16 cellular contexts compared by ENCODE assay signal in genomic region chr9:36092014-36092413, GRCh38. TPM values are rescaled to one million over a fixed set of nuclear protein-coding genes. Genes with fewer than 3 reads are reported as not detected.
A peak's percentile ranks its signal among the peaks of the same experiment; 100 is the strongest.
DNase-seq lines count a peak whose midpoint lies in the region; ATAC-seq, FAIRE-seq and TF ChIP-seq lines count a peak whose summit lies in the region.
"Had no signal": no experiment of that assay in that cellular context is flagged by ENCODE, and none has a peak within 500 bp of the region (broad histone marks: within the 10 kb centered on the region; RNA-seq: fewer than 3 reads in every experiment).

No MANE protein-coding gene starts in this region.

- no peak for TF ChIP-seq CTCF in VCaP (conservative IDR thresholded peaks at IDR 0.05)
- TF ChIP-seq CTCF in HepG2 (CRISPR knock-in tag; IDR thresholded peaks at IDR 0.05) = no peak
- TF ChIP-seq CTCF in spleen (IDR thresholded peaks at IDR 0.05 in 8 of 11, conservative IDR thresholded peaks at IDR 0.05 in 3 of 11) = no peak

- H4K20me1 ChIP-seq in HepG2 (ENCODE audit: insufficient read depth, low read length) = no peaks in the 10 kb centered on the region

- peaks cover 12% of the 10 kb centered on the region for H3K4me1 Mint-ChIP-seq in activated naive CD4-positive, alpha-beta T cell treated with anti-CD3 and anti-CD28 coated beads for 36 hours (ENCODE audit: low read depth)

- no peak for FAIRE-seq in HepG2 (lab: Jason Lieb, UNC)
- FAIRE-seq: pancreas had no signal

- H3K27ac ChIP-seq in VCaP (peak overlapping the region; percentile 52), HepG2 (ENCODE audit: extremely low read length, insufficient read depth, low read length) (no peak overlapping the region), spleen (peak overlapping the region in 6 of 8 donors; percentile 9 to 78 (median 66))

- no peak for TF ChIP-seq RAD21 in HepG2 (CRISPR knock-in tag; IDR thresholded peaks at IDR 0.05)

- no peak overlapping the region for H2AFZ ChIP-seq in HepG2 (ENCODE audit: low read length)

- H3K79me2 ChIP-seq in HepG2 (ENCODE audit: insufficient read depth, low read length) = no peaks in the 10 kb centered on the region

- H3K4me3 Mint-ChIP-seq in activated naive CD4-positive, alpha-beta T cell treated with anti-CD3 and anti-CD28 coated beads for 36 hours = no peak overlapping the region

- POLR2A ChIA-PET in HepG2 (lab: Yijun Ruan, JAX) = no interaction called here

- CTCF ChIA-PET in activated naive CD4-positive, alpha-beta T cell treated with anti-CD3 and anti-CD28 coated beads for 36 hours (lab: Charles Lee) = interaction anchor here (0.5 to 3.0 kb wide), 3 partner anchors 10 to 297 kb away, joined by 3 to 18 read pairs (median 8); no protein-coding TSS in a partner anchor
- CTCF ChIA-PET in HepG2 (lab: Yijun Ruan, JAX; ENCODE audit: low intra/inter-chr PET ratio, low total read pairs) = no interaction called here

- H3K9me3 ChIP-seq in HepG2 (ENCODE audit: low read length) = no peaks in the 10 kb centered on the region
- H3K9me3 ChIP-seq in spleen = peaks cover 0 to 2% (median 0%) of the 10 kb centered on the region in 8 donors
- H3K9me3 ChIP-seq in MG63 = no peaks in the 10 kb centered on the region
- H3K9me3 ChIP-seq: pancreas, upper lobe of left lung had no signal

- intact Hi-C loops in activated naive CD4-positive, alpha-beta T cell treated with anti-CD3 and anti-CD28 coated beads for 36 hours (cut with micrococcal nuclease) = loop anchor here (5.0 kb wide), 1 partner anchor 50 kb away; no protein-coding TSS in a partner anchor
- intact Hi-C loops in HepG2 (cut with micrococcal nuclease; ENCODE audit: unreplicated experiment) = no loop called here
- intact Hi-C loops in spleen (cut with DNase I; ENCODE audit: low total_unique reads) = no loop called here

- TF ChIP-seq EP300 in HepG2 (IDR thresholded peaks at IDR 0.05; ENCODE audit: low read depth in 2 of 2, low read length in 2 of 2) (no peak), HepG2 (CRISPR knock-in tag; IDR thresholded peaks at IDR 0.05; ENCODE audit: borderline replicate concordance) (no peak)

- H3K4me1 ChIP-seq in HepG2 (ENCODE audit: insufficient read depth, low read length) (peaks cover 33% of the 10 kb centered on the region), spleen (peaks cover 0 to 23% (median 11%) of the 10 kb centered on the region in 6 donors)

- no peak for DNase-seq in activated naive CD4-positive, alpha-beta T cell treated with anti-CD3 and anti-CD28 coated beads for 36 hours
- DNase-seq in activated naive CD4-positive, alpha-beta T cell (lab: John Stamatoyannopoulos, UW) = no peak
- no peak for DNase-seq in HepG2 (ENCODE audit: low spot score)
- no peak for DNase-seq in spleen
- DNase-seq in effector CD8-positive, alpha-beta T cell (lab: John Stamatoyannopoulos, UW) = no peak
- no peak for DNase-seq in MG63
- DNase-seq: DMS79 treated with DMSO at 0.1 percent for 48 hours, Kasumi-1, NCI-H187, NCI-H524, pancreas, T1000 had no signal

- no TSS peak for BruUV-seq in HepG2 (replicated peaks; lab: Mats Ljungman, UMichigan)

- no peak overlapping the region for H3K9ac ChIP-seq in HepG2 (ENCODE audit: insufficient read depth, low read depth, low read length)

- no peak for ATAC-seq in HepG2
- no peak for ATAC-seq in GM21737 (IDR thresholded peaks at IDR 0.05; ENCODE audit: unreplicated experiment)

- H3K4me3 ChIP-seq in HepG2 (replicated peaks in 1 of 3; ENCODE audit: insufficient read depth in 1 of 3, low read depth in 2 of 3, low read length in 3 of 3) = no peak overlapping the region
- no peak overlapping the region for H3K4me3 ChIP-seq in spleen
- H3K4me3 ChIP-seq in MG63 = no peak overlapping the region
- H3K4me3 ChIP-seq: lung, pancreas, upper lobe of left lung had no signal

- H3K27me3 Mint-ChIP-seq in activated naive CD4-positive, alpha-beta T cell treated with anti-CD3 and anti-CD28 coated beads for 36 hours (ENCODE audit: low read depth) = no peaks in the 10 kb centered on the region

- TF ChIP-seq POLR2A in HepG2 (IDR thresholded peaks at IDR 0.05; ENCODE audit: insufficient read depth in 1 of 2, low read depth in 2 of 2, low read length in 2 of 2) (no peak), spleen (IDR thresholded peaks at IDR 0.05) (no peak)

- H3K36me3 Mint-ChIP-seq in activated naive CD4-positive, alpha-beta T cell treated with anti-CD3 and anti-CD28 coated beads for 36 hours (ENCODE audit: low read depth) = peaks cover 8% of the 10 kb centered on the region

- H3K27ac Mint-ChIP-seq in activated naive CD4-positive, alpha-beta T cell treated with anti-CD3 and anti-CD28 coated beads for 36 hours = peak overlapping the region; percentile 13

- no peaks in the 10 kb centered on the region for H3K36me3 ChIP-seq in HepG2 (replicated peaks in 1 of 2; ENCODE audit: control insufficient read depth in 1 of 2, insufficient read depth in 2 of 2, low read length in 2 of 2)
- peaks cover 0 to 1% (median 0%) of the 10 kb centered on the region in 6 donors for H3K36me3 ChIP-seq in spleen
- peaks cover 33% of the 10 kb centered on the region for H3K36me3 ChIP-seq in MG63
- H3K36me3 ChIP-seq: pancreas, upper lobe of left lung had no signal

- H3K9me3 Mint-ChIP-seq in activated naive CD4-positive, alpha-beta T cell treated with anti-CD3 and anti-CD28 coated beads for 36 hours = peaks cover 4% of the 10 kb centered on the region

- peak overlapping the region; percentile 53; the same call in 1 of the 2 replicates for H3K4me2 ChIP-seq in HepG2 (ENCODE audit: low read depth, low read length)

- 85% methylated on average over 1 of the region's 1 CpG for WGBS in HepG2 (ENCODE audit: low lambda C conversion rate)
- WGBS in spleen, 5 donors = 95 to 100% (median 100%) methylated on average over 1 of the region's 1 CpG

- in situ Hi-C loops in HepG2 (cut with HindIII; ENCODE audit: extremely low pct_ligation_motif_present, low pct_unique_long_range_greater_than_20kb) = no loop called here

- no peaks in the 10 kb centered on the region for H3K27me3 ChIP-seq in HepG2 (ENCODE audit: control insufficient read depth in 1 of 2, insufficient read depth in 2 of 2, low read length in 2 of 2)
- no peaks in the 10 kb centered on the region for H3K27me3 ChIP-seq in spleen (replicated peaks in 1 of 7)
- H3K27me3 ChIP-seq in MG63 = no peaks in the 10 kb centered on the region
- H3K27me3 ChIP-seq: pancreas, upper lobe of left lung had no signal

RNA-seq across cellular contexts. Expression of gene GLIPR2, which starts 44.5 kb away (rescaled TPM):
- total RNA-seq in activated naive CD4-positive, alpha-beta T cell treated with anti-CD3 and anti-CD28 coated beads for 36 hours = 1 to 10 TPM; 8.0 to 9.7 TPM
- total RNA-seq in HepG2 (2016; rRNA removed; fragmentation: Illumina TruSeq; extraction: Trizol) (0.27 and 0.42 TPM in 2 replicates), spleen (10 to 100 TPM; 25.4 to 72.1 (median 42.1) TPM)
- not detected in 2 replicates for total RNA-seq in HepG2 (2016; cell fraction: cytosol; rRNA removed; fragmentation: Illumina TruSeq; extraction: Trizol; ENCODE audit: low read depth)
- 0.50 and 0.52 TPM in 2 replicates for total RNA-seq in HepG2 (2016; cell fraction: insoluble cytoplasmic fraction; rRNA removed; fragmentation: Illumina TruSeq; extraction: Trizol)
- 0.21 and 0.40 TPM in 2 replicates for total RNA-seq in HepG2 (2016; cell fraction: membrane; rRNA removed; fragmentation: Illumina TruSeq; extraction: Trizol)
- 0.19 TPM in 1 of 2 replicates, not detected in the other for total RNA-seq in HepG2 (2016; cell fraction: nucleus; rRNA removed; fragmentation: Illumina TruSeq; extraction: Trizol)
- polyA plus RNA-seq in HepG2 (2011; rRNA removed) (0.08 and 0.29 TPM in 2 replicates), spleen (10 to 100 TPM; 25.2 to 37.5 (median 30.3) TPM)
- polyA plus RNA-seq in HepG2 (2011; cell fraction: cytosol; rRNA removed) = 0.07 and 0.22 TPM in 2 replicates
- 0.07 TPM in 1 of 2 replicates, not detected in the other for polyA plus RNA-seq in HepG2 (2011; cell fraction: nucleus; rRNA removed)
- 0.21 TPM in 1 of 2 replicates, not detected in the other for polyA plus RNA-seq in HepG2 (2012)
- 0.07 and 0.14 TPM in 2 replicates for polyA plus RNA-seq in HepG2 (2016; cell fraction: cytosol; fragmentation: Illumina TruSeq; extraction: Trizol; ENCODE audit: low read depth)
- 0.35 and 0.75 TPM in 2 replicates for polyA plus RNA-seq in HepG2 (2016; cell fraction: insoluble cytoplasmic fraction; fragmentation: Illumina TruSeq; extraction: Trizol; ENCODE audit: low read depth)
- polyA plus RNA-seq in HepG2 (2016; cell fraction: membrane; fragmentation: Illumina TruSeq; extraction: Trizol; ENCODE audit: low read depth) = 0.18 and 0.30 TPM in 2 replicates
- polyA plus RNA-seq in HepG2 (2016; cell fraction: nucleus; fragmentation: Illumina TruSeq; extraction: Trizol; ENCODE audit: insufficient read depth, low read depth) = 0.25 and 0.44 TPM in 2 replicates
- polyA minus RNA-seq in HepG2 (2011; rRNA and poly(A)+ RNA removed; ENCODE audit: low replicate concordance) = 0.23 TPM in 1 of 2 replicates, not detected in the other
- polyA minus RNA-seq in HepG2 (2011; cell fraction: cytosol; rRNA and poly(A)+ RNA removed) = not detected in 2 replicates
- polyA minus RNA-seq in HepG2 (2011; cell fraction: nucleus; rRNA and poly(A)+ RNA removed) = not detected in 2 replicates
- 17.1 and 20.3 TPM in 2 replicates for total RNA-seq in MG63 (2014; rRNA removed; shearing (Covaris generic); ENCODE audit: low replicate concordance)

RNA-seq across cellular contexts. Expression of gene RECK, which starts 55.3 kb away (rescaled TPM):
- total RNA-seq in activated naive CD4-positive, alpha-beta T cell treated with anti-CD3 and anti-CD28 coated beads for 36 hours = 1 to 10 TPM; 7.8 to 8.5 TPM
- total RNA-seq in HepG2 (2016; rRNA removed; fragmentation: Illumina TruSeq; extraction: Trizol) (2.3 and 3.1 TPM in 2 replicates), spleen (10 to 100 TPM in 4 of 7 donors, 1 to 10 TPM in 3; 9.3 to 16.0 (median 12.5) TPM)
- total RNA-seq in HepG2 (2016; cell fraction: cytosol; rRNA removed; fragmentation: Illumina TruSeq; extraction: Trizol; ENCODE audit: low read depth) = 2.0 and 3.0 TPM in 2 replicates
- 2.5 and 3.3 TPM in 2 replicates for total RNA-seq in HepG2 (2016; cell fraction: insoluble cytoplasmic fraction; rRNA removed; fragmentation: Illumina TruSeq; extraction: Trizol)
- total RNA-seq in HepG2 (2016; cell fraction: membrane; rRNA removed; fragmentation: Illumina TruSeq; extraction: Trizol) = 2.6 and 3.6 TPM in 2 replicates
- 2.1 and 3.0 TPM in 2 replicates for total RNA-seq in HepG2 (2016; cell fraction: nucleus; rRNA removed; fragmentation: Illumina TruSeq; extraction: Trizol)
- polyA plus RNA-seq in HepG2 (2011; rRNA removed) (4.8 and 5.1 TPM in 2 replicates), spleen (1 to 10 TPM; 2.7 to 3.6 (median 3.4) TPM)
- 3.0 and 4.2 TPM in 2 replicates for polyA plus RNA-seq in HepG2 (2011; cell fraction: cytosol; rRNA removed)
- 1.7 and 2.0 TPM in 2 replicates for polyA plus RNA-seq in HepG2 (2011; cell fraction: nucleus; rRNA removed)
- 4.0 and 5.9 TPM in 2 replicates for polyA plus RNA-seq in HepG2 (2012)
- 3.6 and 5.0 TPM in 2 replicates for polyA plus RNA-seq in HepG2 (2016; cell fraction: cytosol; fragmentation: Illumina TruSeq; extraction: Trizol; ENCODE audit: low read depth)
- polyA plus RNA-seq in HepG2 (2016; cell fraction: insoluble cytoplasmic fraction; fragmentation: Illumina TruSeq; extraction: Trizol; ENCODE audit: low read depth) = 3.2 and 3.4 TPM in 2 replicates
- 3.2 and 4.2 TPM in 2 replicates for polyA plus RNA-seq in HepG2 (2016; cell fraction: membrane; fragmentation: Illumina TruSeq; extraction: Trizol; ENCODE audit: low read depth)
- polyA plus RNA-seq in HepG2 (2016; cell fraction: nucleus; fragmentation: Illumina TruSeq; extraction: Trizol; ENCODE audit: insufficient read depth, low read depth) = 5.2 and 6.8 TPM in 2 replicates
- 1.0 and 3.0 TPM in 2 replicates for polyA minus RNA-seq in HepG2 (2011; rRNA and poly(A)+ RNA removed; ENCODE audit: low replicate concordance)
- polyA minus RNA-seq in HepG2 (2011; cell fraction: cytosol; rRNA and poly(A)+ RNA removed) = 2.1 and 2.7 TPM in 2 replicates
- 3.0 and 4.0 TPM in 2 replicates for polyA minus RNA-seq in HepG2 (2011; cell fraction: nucleus; rRNA and poly(A)+ RNA removed)
- total RNA-seq in MG63 (2014; rRNA removed; shearing (Covaris generic); ENCODE audit: low replicate concordance) = 33.8 and 36.1 TPM in 2 replicates
